ENCODE assay signal across 8 cellular contexts in the genomic region with DNA sequence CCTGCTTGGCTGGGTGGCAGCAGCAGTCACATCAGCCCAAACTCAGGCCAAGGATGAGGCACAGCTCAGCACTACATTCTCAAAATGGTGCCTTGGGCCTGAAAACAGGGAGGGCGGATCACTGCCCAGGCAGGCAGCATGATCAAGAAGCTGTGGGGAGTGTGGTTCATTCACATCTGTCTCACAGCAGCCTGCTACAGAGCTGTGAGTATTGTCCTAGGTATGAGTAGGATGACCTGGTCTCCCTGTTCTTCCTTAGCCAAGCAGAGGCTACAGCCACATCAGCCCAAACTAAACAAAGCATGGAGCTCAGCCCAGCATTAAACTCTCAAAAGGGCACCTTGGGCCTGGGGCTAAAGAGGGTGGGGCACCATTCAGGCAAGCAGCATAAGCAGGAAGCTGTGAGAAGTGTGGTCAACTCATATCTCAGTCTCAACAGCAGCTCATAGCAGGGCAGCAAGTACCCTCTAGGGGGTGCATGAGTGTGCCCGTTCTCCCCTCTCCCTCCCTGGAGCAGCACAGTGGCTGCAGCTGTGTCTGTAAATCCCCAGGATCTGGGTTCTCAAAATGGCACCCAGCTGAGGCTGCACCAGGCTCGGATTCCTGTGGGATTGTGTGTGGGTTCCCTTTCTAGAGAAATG.
DNase-seq lines count a peak whose midpoint lies in the region; ATAC-seq and TF ChIP-seq lines count a peak whose summit lies in the region.

No MANE protein-coding gene starts in this region.

- DNase-seq in GM13977 (ENCODE audit: low spot score) = peak; percentile 19
- DNase-seq in GM23338 (ENCODE audit: low spot score) = peak; percentile 80
- peak; percentile 16 to 30 for DNase-seq in Kasumi-1 (lab: John Stamatoyannopoulos, UW)
- peak; percentile 21 to 27 for DNase-seq in activated CD4-positive, alpha-beta T cell treated with anti-CD3 and anti-CD28 coated beads, Interleukin-2, amount 50 U/mL, for 4 hours
- DNase-seq in fibroblast of the conjunctiva (ENCODE audit: low read depth) = peak; percentile 12
- peak; percentile 26 to 30 for DNase-seq in stimulated activated CD4-positive, alpha-beta T cell treated with anti-CD3 and anti-CD28 coated beads, Interleukin-2, amount 100 ng/mL, for 48 hours
- no peak for DNase-seq in NCI-H2227 treated with DMSO at 0.1 percent for 48 hours (lab: John Stamatoyannopoulos, UW)
- no peak for DNase-seq in LoVo (ENCODE audit: low spot score)

- no peak overlapping the region for H3K27ac ChIP-seq in GM23338 (ENCODE audit: low read depth)

- TF ChIP-seq CTCF in GM13977 (IDR thresholded peaks at IDR 0.05; ENCODE audit: extremely low read depth, insufficient read depth, missing control alignments) = peak; percentile 53
- TF ChIP-seq CTCF in GM23338 (conservative IDR thresholded peaks at IDR 0.05; ENCODE audit: low read depth in 2 of 2) = peak; percentile 57 to 75

- no peak overlapping the region for H3K4me3 ChIP-seq in GM23338

- no peak overlapping the region for H3K4me2 ChIP-seq in GM23338

- no peaks in the 10 kb centered on the region for H3K4me1 ChIP-seq in GM23338 (ENCODE audit: insufficient read depth)

- in situ Hi-C loops in GM13977 (cut with MboI; ENCODE audit: low pct_unique_long_range_greater_than_20kb, low sequenced_read_pairs, unreplicated experiment) = no loop called here

- peak overlapping the region; percentile 93; the same call in 1 of the 2 replicates for H2AFZ ChIP-seq in GM23338

- no peaks in the 10 kb centered on the region for H4K20me1 ChIP-seq in GM23338 (replicated peaks; ENCODE audit: insufficient read depth)

- no peaks in the 10 kb centered on the region for H3K79me2 ChIP-seq in GM23338 (replicated peaks; ENCODE audit: insufficient read depth)

- no peaks in the 10 kb centered on the region for H3K27me3 Mint-ChIP-seq in GM23338 (ENCODE audit: insufficient read depth, low read depth, poor library complexity)

- peak; percentile 100 for ATAC-seq in GM23338

- H3K36me3 Mint-ChIP-seq in GM23338 (ENCODE audit: low read depth) = no peaks in the 10 kb centered on the region; the same call in 2 of the 3 replicates

- peaks cover 3% of the 10 kb centered on the region; the same call in 1 of the 3 replicates for H3K4me1 Mint-ChIP-seq in GM23338

- no peak overlapping the region for H3K4me3 Mint-ChIP-seq in GM23338

- H3K27ac Mint-ChIP-seq in GM23338 = no peak overlapping the region

- no peaks in the 10 kb centered on the region for H3K9me2 ChIP-seq in GM23338 (ENCODE audit: insufficient read depth)

- H3K36me3 ChIP-seq in GM23338 (ENCODE audit: insufficient read depth) = no peaks in the 10 kb centered on the region

- H3K9me3 Mint-ChIP-seq in GM23338 = no peaks in the 10 kb centered on the region; the same call in 2 of the 3 replicates

- no peaks in the 10 kb centered on the region for H3K27me3 ChIP-seq in GM23338 (ENCODE audit: insufficient read depth)

- no peaks in the 10 kb centered on the region for H3F3A ChIP-seq in GM23338 (replicated peaks; ENCODE audit: low read depth)

TF ChIP-seq in GM23338, 12 proteins besides CTCF, POLR2A, EP300 and RAD21 (continues in another document):
- TF ChIP-seq, protein P1, sequence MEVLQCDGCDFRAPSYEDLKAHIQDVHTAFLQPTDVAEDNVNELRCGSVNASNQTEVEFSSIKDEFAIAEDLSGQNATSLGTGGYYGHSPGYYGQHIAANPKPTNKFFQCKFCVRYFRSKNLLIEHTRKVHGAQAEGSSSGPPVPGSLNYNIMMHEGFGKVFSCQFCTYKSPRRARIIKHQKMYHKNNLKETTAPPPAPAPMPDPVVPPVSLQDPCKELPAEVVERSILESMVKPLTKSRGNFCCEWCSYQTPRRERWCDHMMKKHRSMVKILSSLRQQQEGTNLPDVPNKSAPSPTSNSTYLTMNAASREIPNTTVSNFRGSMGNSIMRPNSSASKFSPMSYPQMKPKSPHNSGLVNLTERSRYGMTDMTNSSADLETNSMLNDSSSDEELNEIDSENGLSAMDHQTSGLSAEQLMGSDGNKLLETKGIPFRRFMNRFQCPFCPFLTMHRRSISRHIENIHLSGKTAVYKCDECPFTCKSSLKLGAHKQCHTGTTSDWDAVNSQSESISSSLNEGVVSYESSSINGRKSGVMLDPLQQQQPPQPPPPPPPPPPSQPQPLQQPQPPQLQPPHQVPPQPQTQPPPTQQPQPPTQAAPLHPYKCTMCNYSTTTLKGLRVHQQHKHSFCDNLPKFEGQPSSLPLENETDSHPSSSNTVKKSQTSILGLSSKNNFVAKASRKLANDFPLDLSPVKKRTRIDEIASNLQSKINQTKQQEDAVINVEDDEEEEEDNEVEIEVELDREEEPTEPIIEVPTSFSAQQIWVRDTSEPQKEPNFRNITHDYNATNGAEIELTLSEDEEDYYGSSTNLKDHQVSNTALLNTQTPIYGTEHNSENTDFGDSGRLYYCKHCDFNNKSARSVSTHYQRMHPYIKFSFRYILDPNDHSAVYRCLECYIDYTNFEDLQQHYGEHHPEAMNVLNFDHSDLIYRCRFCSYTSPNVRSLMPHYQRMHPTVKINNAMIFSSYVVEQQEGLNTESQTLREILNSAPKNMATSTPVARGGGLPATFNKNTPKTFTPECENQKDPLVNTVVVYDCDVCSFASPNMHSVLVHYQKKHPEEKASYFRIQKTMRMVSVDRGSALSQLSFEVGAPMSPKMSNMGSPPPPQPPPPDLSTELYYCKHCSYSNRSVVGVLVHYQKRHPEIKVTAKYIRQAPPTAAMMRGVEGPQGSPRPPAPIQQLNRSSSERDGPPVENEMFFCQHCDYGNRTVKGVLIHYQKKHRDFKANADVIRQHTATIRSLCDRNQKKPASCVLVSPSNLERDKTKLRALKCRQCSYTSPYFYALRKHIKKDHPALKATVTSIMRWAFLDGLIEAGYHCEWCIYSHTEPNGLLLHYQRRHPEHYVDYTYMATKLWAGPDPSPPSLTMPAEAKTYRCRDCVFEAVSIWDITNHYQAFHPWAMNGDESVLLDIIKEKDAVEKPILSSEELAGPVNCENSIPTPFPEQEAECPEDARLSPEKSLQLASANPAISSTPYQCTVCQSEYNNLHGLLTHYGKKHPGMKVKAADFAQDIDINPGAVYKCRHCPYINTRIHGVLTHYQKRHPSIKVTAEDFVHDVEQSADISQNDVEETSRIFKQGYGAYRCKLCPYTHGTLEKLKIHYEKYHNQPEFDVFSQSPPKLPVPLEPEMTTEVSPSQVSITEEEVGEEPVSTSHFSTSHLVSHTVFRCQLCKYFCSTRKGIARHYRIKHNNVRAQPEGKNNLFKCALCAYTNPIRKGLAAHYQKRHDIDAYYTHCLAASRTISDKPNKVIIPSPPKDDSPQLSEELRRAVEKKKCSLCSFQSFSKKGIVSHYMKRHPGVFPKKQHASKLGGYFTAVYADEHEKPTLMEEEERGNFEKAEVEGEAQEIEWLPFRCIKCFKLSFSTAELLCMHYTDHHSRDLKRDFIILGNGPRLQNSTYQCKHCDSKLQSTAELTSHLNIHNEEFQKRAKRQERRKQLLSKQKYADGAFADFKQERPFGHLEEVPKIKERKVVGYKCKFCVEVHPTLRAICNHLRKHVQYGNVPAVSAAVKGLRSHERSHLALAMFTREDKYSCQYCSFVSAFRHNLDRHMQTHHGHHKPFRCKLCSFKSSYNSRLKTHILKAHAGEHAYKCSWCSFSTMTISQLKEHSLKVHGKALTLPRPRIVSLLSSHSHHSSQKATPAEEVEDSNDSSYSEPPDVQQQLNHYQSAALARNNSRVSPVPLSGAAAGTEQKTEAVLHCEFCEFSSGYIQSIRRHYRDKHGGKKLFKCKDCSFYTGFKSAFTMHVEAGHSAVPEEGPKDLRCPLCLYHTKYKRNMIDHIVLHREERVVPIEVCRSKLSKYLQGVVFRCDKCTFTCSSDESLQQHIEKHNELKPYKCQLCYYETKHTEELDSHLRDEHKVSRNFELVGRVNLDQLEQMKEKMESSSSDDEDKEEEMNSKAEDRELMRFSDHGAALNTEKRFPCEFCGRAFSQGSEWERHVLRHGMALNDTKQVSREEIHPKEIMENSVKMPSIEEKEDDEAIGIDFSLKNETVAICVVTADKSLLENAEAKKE (CRISPR knock-in tag; IDR thresholded peaks at IDR 0.05) = no peak
- no peak for TF ChIP-seq JUNB (IDR thresholded peaks at IDR 0.05; ENCODE audit: unreplicated experiment)
- TF ChIP-seq CREB1 (CRISPR knock-in tag; IDR thresholded peaks at IDR 0.05; ENCODE audit: low read depth) = no peak
- TF ChIP-seq STAT1 (IDR thresholded peaks at IDR 0.05; ENCODE audit: unreplicated experiment) = no peak
- TF ChIP-seq EZH2phosphoT487 (IDR thresholded peaks at IDR 0.05; ENCODE audit: unreplicated experiment) = no peak
- no peak for TF ChIP-seq EZH2 (IDR thresholded peaks at IDR 0.05; ENCODE audit: low read depth, unreplicated experiment)
- no peak for TF ChIP-seq NANOG (IDR thresholded peaks at IDR 0.05; ENCODE audit: borderline replicate concordance)
- TF ChIP-seq REST (IDR thresholded peaks at IDR 0.05; ENCODE audit: unreplicated experiment) = no peak
- TF ChIP-seq POLR2AphosphoS5 (IDR thresholded peaks at IDR 0.05; ENCODE audit: low read depth) = no peak
- TF ChIP-seq ZNF114 (CRISPR knock-in tag; IDR thresholded peaks at IDR 0.05) = no peak
- TF ChIP-seq ZNF331 (CRISPR knock-in tag; IDR thresholded peaks at IDR 0.05; ENCODE audit: low read depth) = no peak

Comparison
In these comparisons a context has a peak if more than half of its experiments do, and no peak if none do; other contexts are left out.
1. DNase-seq: peak in GM13977 (single experiment), GM23338 (single experiment), Kasumi-1 (2 of 2), activated CD4-positive, alpha-beta T cell treated with anti-CD3 and anti-CD28 coated beads, Interleukin-2, amount 50 U/mL, for 4 hours (2 of 2), fibroblast of the conjunctiva (single experiment) and stimulated activated CD4-positive, alpha-beta T cell treated with anti-CD3 and anti-CD28 coated beads, Interleukin-2, amount 100 ng/mL, for 48 hours (2 of 2); none in NCI-H2227 treated with DMSO at 0.1 percent for 48 hours (single experiment) and LoVo (single experiment).